In genomic region chr15:43828061-43828657, GRCh38 we compare ENCODE assay signal across 1 cellular context.
TF ChIP-seq lines count a peak whose summit lies in the region.

No MANE protein-coding gene starts in this region.

TF ChIP-seq in GM12878, 131 proteins besides CTCF, POLR2A, EP300 and RAD21:
- TF ChIP-seq MXI1 (IDR thresholded peaks at IDR 0.05; ENCODE audit: low read depth, low read length): 0 out of 2 replicates have a peak, but pooled peaks have one; percentile 1
- no peak for TF ChIP-seq MTA3 (IDR thresholded peaks at IDR 0.05; ENCODE audit: borderline replicate concordance, low read length)
- TF ChIP-seq ETV6 (conservative IDR thresholded peaks at IDR 0.05 in 1 of 2, IDR thresholded peaks at IDR 0.05 in 1 of 2; ENCODE audit: borderline replicate concordance in 1 of 2, low read depth in 1 of 2): no peak
- peak; percentile 10; the same call in 1 of the 2 replicates for TF ChIP-seq JUNB (IDR thresholded peaks at IDR 0.05)
- TF ChIP-seq YBX1 (IDR thresholded peaks at IDR 0.05): no peak
